In genomic region chr7:1842321-1843221, GRCh38 we compare ENCODE assay signal across 1 cellular context.
TF ChIP-seq lines count a peak whose summit lies in the region.

No MANE protein-coding gene starts in this region.

TF ChIP-seq in HepG2, 621 proteins besides CTCF, POLR2A, EP300 and RAD21 (continued from another document and continues in another):
- TF ChIP-seq KIAA2018 (CRISPR knock-in tag; IDR thresholded peaks at IDR 0.05; ENCODE audit: borderline replicate concordance) (no peak), ZNF512B (CRISPR knock-in tag; IDR thresholded peaks at IDR 0.05; ENCODE audit: borderline replicate concordance) (no peak), DRAP1 (CRISPR knock-in tag; IDR thresholded peaks at IDR 0.05) (no peak; the same call in 1 of the 2 replicates), MNT (IDR thresholded peaks at IDR 0.05) (no peak), DNMT3B (CRISPR knock-in tag; conservative IDR thresholded peaks at IDR 0.05) (no peak), KDM3A (CRISPR knock-in tag; IDR thresholded peaks at IDR 0.05; ENCODE audit: low read depth) (no peak), ZNF609 (CRISPR knock-in tag; IDR thresholded peaks at IDR 0.05; ENCODE audit: borderline replicate concordance) (peak; percentile 39; the same call in 1 of the 2 replicates), ZNF777 (CRISPR knock-in tag; IDR thresholded peaks at IDR 0.05) (no peak), HDAC1 (CRISPR knock-in tag; IDR thresholded peaks at IDR 0.05) (0 out of 2 replicates have a peak, but pooled peaks have one; percentile 45), MLXIP (CRISPR knock-in tag; IDR thresholded peaks at IDR 0.05; ENCODE audit: borderline replicate concordance) (no peak), IRF2 (CRISPR knock-in tag; IDR thresholded peaks at IDR 0.05) (no peak), MTA3 (CRISPR knock-in tag; IDR thresholded peaks at IDR 0.05) (no peak), ZNF878 (CRISPR knock-in tag; IDR thresholded peaks at IDR 0.05) (no peak), SOX5 (CRISPR knock-in tag; IDR thresholded peaks at IDR 0.05; ENCODE audit: borderline replicate concordance) (peak; percentile 22; the same call in 1 of the 2 replicates), PAXIP1 (CRISPR knock-in tag; conservative IDR thresholded peaks at IDR 0.05) (peak; percentile 69), CHD2 (IDR thresholded peaks at IDR 0.05; ENCODE audit: low read depth, low read length) (no peak), ZSCAN9 (CRISPR knock-in tag; IDR thresholded peaks at IDR 0.05; ENCODE audit: borderline replicate concordance) (peak; percentile 54; the same call in 1 of the 2 replicates), ZNF670 (CRISPR knock-in tag; IDR thresholded peaks at IDR 0.05; ENCODE audit: borderline replicate concordance) (no peak), ZNF367 (CRISPR knock-in tag; IDR thresholded peaks at IDR 0.05; ENCODE audit: borderline replicate concordance) (no peak), SIX4 (CRISPR knock-in tag; IDR thresholded peaks at IDR 0.05) (no peak), ZNF234 (CRISPR knock-in tag; conservative IDR thresholded peaks at IDR 0.05) (0 out of 2 replicates have a peak, but pooled peaks have one; percentile 17), ZNF790 (CRISPR knock-in tag; IDR thresholded peaks at IDR 0.05; ENCODE audit: borderline replicate concordance) (no peak; the same call in 1 of the 2 replicates), KDM4B (CRISPR knock-in tag; IDR thresholded peaks at IDR 0.05) (0 out of 2 replicates have a peak, but pooled peaks have one; percentile 43)
